Comparison of ENCODE assay signal across 19 cellular contexts in the genomic region with DNA sequence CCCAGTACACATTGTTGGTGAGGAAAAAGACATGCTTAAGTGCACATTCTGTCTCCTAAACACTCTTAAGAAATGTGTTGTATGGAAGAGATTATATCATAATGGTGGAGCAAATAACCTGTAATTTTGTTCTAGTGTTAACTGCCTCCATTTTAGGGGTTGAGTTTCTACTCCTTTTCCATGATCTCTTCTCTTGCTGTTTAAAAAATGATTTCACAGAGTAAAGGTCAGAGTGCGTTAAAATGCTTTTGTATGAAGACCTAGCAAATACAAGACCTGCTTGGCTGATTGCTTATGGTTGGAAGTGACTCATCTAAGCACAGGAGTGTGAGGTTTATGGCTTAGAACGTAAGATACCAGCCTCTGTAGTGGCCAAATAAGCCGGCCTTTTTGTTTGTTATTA.
DNase-seq lines count a peak whose midpoint lies in the region; ATAC-seq, FAIRE-seq and TF ChIP-seq lines count a peak whose summit lies in the region.
"Had no signal": no experiment of that assay in that cellular context is flagged by ENCODE, and none has a peak within 500 bp of the region (broad histone marks: within the 10 kb centered on the region; RNA-seq: fewer than 3 reads in every experiment).

No MANE protein-coding gene starts in this region.

- no peaks in the 10 kb centered on the region for H3F3A ChIP-seq in PC-3 (ENCODE audit: low read length, unreplicated experiment)

- H4K20me1 ChIP-seq in PC-3 (ENCODE audit: low read length) (no peaks in the 10 kb centered on the region; the same call in 1 of the 2 replicates), fibroblast of lung (ENCODE audit: control insufficient read depth, extremely low read depth, insufficient read depth, low read length) (no peaks in the 10 kb centered on the region)

- H3K36me3 Mint-ChIP-seq in activated CD4-positive, alpha-beta T cell treated with anti-CD3 and anti-CD28 coated beads for 36 hours (ENCODE audit: low read depth) = peaks cover 47% of the 10 kb centered on the region
- peaks cover 20% of the 10 kb centered on the region for H3K36me3 Mint-ChIP-seq in activated CD4-positive, alpha-beta T cell treated with anti-CD3 and anti-CD28 coated beads, Interleukin-2, amount 10 ng/mL, durations not matched to agents 7 days and 5 days (ENCODE audit: low read depth)

- no peaks in the 10 kb centered on the region for H3K27me3 ChIP-seq in PC-3 (ENCODE audit: low read length)
- H3K27me3 ChIP-seq in fibroblast of lung (ENCODE audit: control insufficient read depth, insufficient read depth, low read length) = no peaks in the 10 kb centered on the region
- no peaks in the 10 kb centered on the region for H3K27me3 ChIP-seq in small intestine (ENCODE audit: control insufficient read depth in 2 of 2, insufficient read depth in 2 of 2, low read length in 2 of 2)
- H3K27me3 ChIP-seq: esophagus squamous epithelium, SJCRH30 had no signal

- H3K27ac ChIP-seq in PC-3 (ENCODE audit: low read length) (no peak overlapping the region), fibroblast of lung (ENCODE audit: insufficient read depth, low read length) (no peak overlapping the region), small intestine (ENCODE audit: low read depth in 1 of 2, low read length in 1 of 2) (no peak overlapping the region)
- H3K27ac ChIP-seq: esophagus squamous epithelium, SJCRH30, WERI-Rb-1 had no signal

- H3K4me1 Mint-ChIP-seq in activated CD4-positive, alpha-beta T cell treated with anti-CD3 and anti-CD28 coated beads for 36 hours = peaks cover 54% of the 10 kb centered on the region
- H3K4me1 Mint-ChIP-seq in activated CD4-positive, alpha-beta T cell treated with anti-CD3 and anti-CD28 coated beads, Interleukin-2, amount 10 ng/mL, durations not matched to agents 7 days and 5 days = peaks cover 30% of the 10 kb centered on the region

- no peaks in the 10 kb centered on the region for H3K9me2 ChIP-seq in PC-3 (replicated peaks; ENCODE audit: low read length)

- TF ChIP-seq CTCF in PC-3 (conservative IDR thresholded peaks at IDR 0.05; ENCODE audit: low read depth, low read length) = no peak
- no peak for TF ChIP-seq CTCF in fibroblast of lung (conservative IDR thresholded peaks at IDR 0.05 in 1 of 2, IDR thresholded peaks at IDR 0.05 in 1 of 2; ENCODE audit: low read depth in 1 of 2, low read length in 2 of 2)

- peaks cover 11% of the 10 kb centered on the region for H3K4me1 ChIP-seq in PC-3 (ENCODE audit: insufficient read depth, low read length)
- H3K4me1 ChIP-seq in fibroblast of lung (ENCODE audit: control insufficient read depth, extremely low read depth, insufficient read depth, low read length) = no peaks in the 10 kb centered on the region
- peaks cover 2 to 8% of the 10 kb centered on the region in 2 donors for H3K4me1 ChIP-seq in small intestine (ENCODE audit: control insufficient read depth in 2 of 2, insufficient read depth in 1 of 2, low read depth in 1 of 2, low read length in 1 of 2)

- no peak overlapping the region for H2AFZ ChIP-seq in PC-3 (ENCODE audit: low read length)
- no peak overlapping the region for H2AFZ ChIP-seq in fibroblast of lung (ENCODE audit: low read length)

- H3K36me3 ChIP-seq in PC-3 (ENCODE audit: low read depth, low read length) (no peaks in the 10 kb centered on the region; the same call in 1 of the 2 replicates), fibroblast of lung (ENCODE audit: control insufficient read depth, insufficient read depth, low read length) (no peaks in the 10 kb centered on the region), small intestine (ENCODE audit: control insufficient read depth in 2 of 2, insufficient read depth in 2 of 2, low read length in 2 of 2) (no peaks in the 10 kb centered on the region)
- H3K36me3 ChIP-seq: WERI-Rb-1 had no signal

- H3K4me2 ChIP-seq in PC-3 (ENCODE audit: low read length) (no peak overlapping the region), fibroblast of lung (ENCODE audit: extremely low read depth, insufficient read depth, low read length) (no peak overlapping the region)
- H3K4me2 ChIP-seq: smooth muscle cell had no signal

- peak; percentile 20 for ATAC-seq in activated CD4-positive, alpha-beta T cell treated with anti-CD3 and anti-CD28 coated beads for 36 hours
- ATAC-seq in PC-3 (peak; percentile 88), GM21737 (IDR thresholded peaks at IDR 0.05; ENCODE audit: unreplicated experiment) (no peak), HG03095 (IDR thresholded peaks at IDR 0.05; ENCODE audit: unreplicated experiment) (no peak)
- ATAC-seq: naive thymus-derived CD8-positive, alpha-beta T cell had no signal

- WGBS in small intestine, 3 donors = 20 to 65% (median 41%) methylated on average over 3 of the region's 3 CpGs

- no peak overlapping the region for H3K4me3 Mint-ChIP-seq in activated CD4-positive, alpha-beta T cell treated with anti-CD3 and anti-CD28 coated beads for 36 hours
- H3K4me3 Mint-ChIP-seq in activated CD4-positive, alpha-beta T cell treated with anti-CD3 and anti-CD28 coated beads, Interleukin-2, amount 10 ng/mL, durations not matched to agents 7 days and 5 days = no peak overlapping the region
- H3K4me3 Mint-ChIP-seq: naive thymus-derived CD8-positive, alpha-beta T cell had no signal

- H3K79me2 ChIP-seq in PC-3 (ENCODE audit: low read length) (no peaks in the 10 kb centered on the region), fibroblast of lung (ENCODE audit: control insufficient read depth, insufficient read depth, low read length) (no peaks in the 10 kb centered on the region)

- no TSS peak for BruUV-seq in PC-3 (replicated peaks; lab: Mats Ljungman, UMichigan)

- POLR2A ChIA-PET in activated CD4-positive, alpha-beta T cell treated with anti-CD3 and anti-CD28 coated beads for 36 hours (lab: Charles Lee) = no interaction called here
- POLR2A ChIA-PET in activated CD4-positive, alpha-beta T cell treated with anti-CD3 and anti-CD28 coated beads, Interleukin-2, amount 10 ng/mL, durations not matched to agents 7 days and 5 days (lab: Charles Lee) = no interaction called here
- POLR2A ChIA-PET in PC-3 (lab: Charles Lee; ENCODE audit: unreplicated experiment) = no interaction called here

- intact Hi-C loops in activated CD4-positive, alpha-beta T cell treated with anti-CD3 and anti-CD28 coated beads for 36 hours (cut with DNase I, micrococcal nuclease) = no loop called here
- intact Hi-C loops in PC-3 (cut with micrococcal nuclease) = no loop called here

- no peak overlapping the region for H3K9ac ChIP-seq in PC-3 (ENCODE audit: low read length)
- H3K9ac ChIP-seq in fibroblast of lung (ENCODE audit: insufficient read depth, low read length) = no peak overlapping the region

- peak overlapping the region; percentile 16 for H3K27ac Mint-ChIP-seq in activated CD4-positive, alpha-beta T cell treated with anti-CD3 and anti-CD28 coated beads for 36 hours
- no peak overlapping the region for H3K27ac Mint-ChIP-seq in activated CD4-positive, alpha-beta T cell treated with anti-CD3 and anti-CD28 coated beads, Interleukin-2, amount 10 ng/mL, durations not matched to agents 7 days and 5 days

- no peak for FAIRE-seq in small intestine (lab: Jason Lieb, UNC)
- FAIRE-seq: urothelium cell line had no signal

- H3K9me3 ChIP-seq in PC-3 (ENCODE audit: low read length) (no peaks in the 10 kb centered on the region), fibroblast of lung (ENCODE audit: control insufficient read depth, insufficient read depth, low read depth, low read length) (no peaks in the 10 kb centered on the region), small intestine (ENCODE audit: control insufficient read depth, low read depth) (no peaks in the 10 kb centered on the region)
- H3K9me3 ChIP-seq: esophagus squamous epithelium, SJCRH30 had no signal

- no peak for DNase-seq in activated CD4-positive, alpha-beta T cell treated with anti-CD3 and anti-CD28 coated beads for 36 hours
- no peak for DNase-seq in activated CD4-positive, alpha-beta T cell treated with anti-CD3 and anti-CD28 coated beads, Interleukin-2, amount 10 ng/mL, durations not matched to agents 7 days and 5 days
- DNase-seq in PC-3 (peak; percentile 56), fibroblast of lung (ENCODE audit: low read depth in 2 of 2) (peak; percentile 71 to 83), small intestine (peak; percentile 84)
- no peak for DNase-seq in activated CD4-positive, CD25-positive, alpha-beta regulatory T cell treated with anti-CD3 and anti-CD28 coated beads, Interleukin-2, amount 50 U/mL, for 72 hours
- DNase-seq: activated T-cell treated with anti-CD3 and anti-CD28 coated beads, Interleukin-2, amount 50 U/mL, for 48 hours; DND-41; esophagus squamous epithelium; islet precursor cell; MM.1S; naive thymus-derived CD8-positive, alpha-beta T cell; NCI-H510A; WERI-Rb-1 had no signal

- H3K9me3 Mint-ChIP-seq in activated CD4-positive, alpha-beta T cell treated with anti-CD3 and anti-CD28 coated beads for 36 hours (ENCODE audit: low read depth) = no peaks in the 10 kb centered on the region
- H3K9me3 Mint-ChIP-seq in activated CD4-positive, alpha-beta T cell treated with anti-CD3 and anti-CD28 coated beads, Interleukin-2, amount 10 ng/mL, durations not matched to agents 7 days and 5 days = no peaks in the 10 kb centered on the region
- H3K9me3 Mint-ChIP-seq: naive thymus-derived CD8-positive, alpha-beta T cell had no signal

- CTCF ChIA-PET in activated CD4-positive, alpha-beta T cell treated with anti-CD3 and anti-CD28 coated beads for 36 hours (lab: Charles Lee) = interaction anchor here (0.6 kb wide), 1 partner anchor 227 kb away, joined by 3 read pairs; no protein-coding TSS in a partner anchor
- CTCF ChIA-PET in activated CD4-positive, alpha-beta T cell treated with anti-CD3 and anti-CD28 coated beads, Interleukin-2, amount 10 ng/mL, durations not matched to agents 7 days and 5 days (lab: Charles Lee) = interaction anchor here (1.1 kb wide), 1 partner anchor 12 kb away, joined by 4 read pairs; no protein-coding TSS in a partner anchor
- CTCF ChIA-PET in PC-3 (lab: Charles Lee) = no interaction called here

- no peaks in the 10 kb centered on the region for H3K27me3 Mint-ChIP-seq in activated CD4-positive, alpha-beta T cell treated with anti-CD3 and anti-CD28 coated beads for 36 hours
- H3K27me3 Mint-ChIP-seq in activated CD4-positive, alpha-beta T cell treated with anti-CD3 and anti-CD28 coated beads, Interleukin-2, amount 10 ng/mL, durations not matched to agents 7 days and 5 days = no peaks in the 10 kb centered on the region
- H3K27me3 Mint-ChIP-seq: naive thymus-derived CD8-positive, alpha-beta T cell had no signal

- H3K4me3 ChIP-seq in PC-3 (ENCODE audit: low read length) = no peak overlapping the region
- no peak overlapping the region for H3K4me3 ChIP-seq in fibroblast of lung (replicated peaks in 1 of 4; ENCODE audit: control extremely low read depth in 1 of 4, insufficient read depth in 1 of 4, low read depth in 3 of 4, low read length in 4 of 4)
- no peak overlapping the region for H3K4me3 ChIP-seq in small intestine (ENCODE audit: low read depth in 1 of 2, low read length in 2 of 2)
- H3K4me3 ChIP-seq: esophagus squamous epithelium, SJCRH30, smooth muscle cell had no signal

Comparison
In these comparisons a context has a peak if more than half of its experiments do, and no peak if none do; other contexts are left out.
1. ATAC-seq: peak in activated CD4-positive, alpha-beta T cell treated with anti-CD3 and anti-CD28 coated beads for 36 hours (single experiment) and PC-3 (single experiment); none in GM21737 (single experiment) and HG03095 (single experiment).
2. DNase-seq: peak in PC-3 (single experiment), fibroblast of lung (2 of 2) and small intestine (single experiment); none in activated CD4-positive, alpha-beta T cell treated with anti-CD3 and anti-CD28 coated beads for 36 hours (single experiment), activated CD4-positive, alpha-beta T cell treated with anti-CD3 and anti-CD28 coated beads, Interleukin-2, amount 10 ng/mL, durations not matched to agents 7 days and 5 days (single experiment) and activated CD4-positive, CD25-positive, alpha-beta regulatory T cell treated with anti-CD3 and anti-CD28 coated beads, Interleukin-2, amount 50 U/mL, for 72 hours (single experiment).